In genomic region chr3:61224823-61225222, GRCh38 we compare ENCODE assay signal across 10 cellular contexts. TPM values are rescaled to one million over a fixed set of nuclear protein-coding genes. Genes with fewer than 3 reads are reported as not detected.
"Had no signal": no experiment of that assay in that cellular context is flagged by ENCODE, and none has a peak within 500 bp of the region (broad histone marks: within the 10 kb centered on the region; RNA-seq: fewer than 3 reads in every experiment).

No MANE protein-coding gene starts in this region.

- H3K9ac ChIP-seq: GM23248 had no signal

- FAIRE-seq: K562 had no signal

- H2AFZ ChIP-seq: GM23248 had no signal

- H3K27ac ChIP-seq: GM23248, HL-60 had no signal

- H3K4me1 ChIP-seq: HAP-1 had no signal

- H3K4me3 ChIP-seq: GM23248, HAP-1, K562 had no signal

- H3K27ac Mint-ChIP-seq: HFFc6 had no signal

- H3K4me3 Mint-ChIP-seq: HFFc6 had no signal

- H3K36me3 ChIP-seq: HAP-1 had no signal

- DNase-seq: GM23248, GOT3, H7, HFFc6, IMR-90 had no signal

- ATAC-seq: HCT116, K562 had no signal

- H3K9me3 ChIP-seq: HAP-1 had no signal

RNA-seq across cellular contexts. Expression of gene FHIT, which starts 26.4 kb away (rescaled TPM):
- total RNA-seq: HT1080, IMR-90 had no signal
